1 cellular context compared by ENCODE assay signal in genomic region chr5:179185256-179186091, GRCh38.
TF ChIP-seq lines count a peak whose summit lies in the region.

No MANE protein-coding gene starts in this region.

TF ChIP-seq in HepG2, 621 proteins besides CTCF, POLR2A, EP300 and RAD21 (continued from another document):
- TF ChIP-seq THAP9 (CRISPR knock-in tag; IDR thresholded peaks at IDR 0.05; ENCODE audit: borderline replicate concordance) (0 out of 2 replicates have a peak, but pooled peaks have one; percentile 22), ZFY (CRISPR knock-in tag; IDR thresholded peaks at IDR 0.05) (peak; percentile 66; the same call in 1 of the 2 replicates), ZNF567 (CRISPR knock-in tag; IDR thresholded peaks at IDR 0.05; ENCODE audit: borderline replicate concordance) (no peak), ZNF18 (CRISPR knock-in tag; IDR thresholded peaks at IDR 0.05; ENCODE audit: insufficient replicate concordance) (peak; percentile 27), HOXA3 (CRISPR knock-in tag; IDR thresholded peaks at IDR 0.05) (no peak), ZNF652 (CRISPR knock-in tag; IDR thresholded peaks at IDR 0.05; ENCODE audit: borderline replicate concordance, low read depth) (no peak), ZNF484 (CRISPR knock-in tag; IDR thresholded peaks at IDR 0.05; ENCODE audit: borderline replicate concordance, low read depth) (no peak), RFXAP (CRISPR knock-in tag; IDR thresholded peaks at IDR 0.05; ENCODE audit: borderline replicate concordance) (no peak), FOXM1 (CRISPR knock-in tag; IDR thresholded peaks at IDR 0.05) (no peak), ZNF547 (CRISPR knock-in tag; IDR thresholded peaks at IDR 0.05) (0 out of 2 replicates have a peak, but pooled peaks have one; percentile 26), GRHL1 (CRISPR knock-in tag; conservative IDR thresholded peaks at IDR 0.05) (no peak), PAWR (CRISPR knock-in tag; IDR thresholded peaks at IDR 0.05; ENCODE audit: borderline replicate concordance) (no peak), ZNF260 (CRISPR knock-in tag; IDR thresholded peaks at IDR 0.05; ENCODE audit: borderline replicate concordance, low read depth) (no peak), LCORL (IDR thresholded peaks at IDR 0.05) (no peak), LCORL (CRISPR knock-in tag; IDR thresholded peaks at IDR 0.05) (no peak)
TF ChIP-seq in HepG2: peak in this region for 11.
